9 cellular contexts compared by ENCODE assay signal in genomic region chr6:5302995-5303622, GRCh38. TPM values are rescaled to one million over a fixed set of nuclear protein-coding genes. Genes with fewer than 3 reads are reported as not detected.
DNase-seq lines count a peak whose midpoint lies in the region; ATAC-seq, FAIRE-seq and TF ChIP-seq lines count a peak whose summit lies in the region.
"Had no signal": no experiment of that assay in that cellular context is flagged by ENCODE, and none has a peak within 500 bp of the region (broad histone marks: within the 10 kb centered on the region; RNA-seq: fewer than 3 reads in every experiment).

No MANE protein-coding gene starts in this region.

- H2AFZ ChIP-seq in H1 (ENCODE audit: low read length) (0 out of 2 replicates have a peak overlapping the region, but pooled peaks have one; percentile 36), neural progenitor cell (replicated peaks) (no peak overlapping the region)

- H3F3A ChIP-seq in neural progenitor cell (ENCODE audit: low read depth), result no peaks in the 10 kb centered on the region

- no peak overlapping the region for H2AK5ac ChIP-seq in H1 (ENCODE audit: low read depth, low read length)

- H3K4ac ChIP-seq in H1 (replicated peaks; ENCODE audit: insufficient read length, low read depth, low read length), result no peak overlapping the region

- FAIRE-seq in H1 (lab: Jason Lieb, UNC), result no peak
- FAIRE-seq: TTC549 had no signal

- CTCF ChIA-PET in GM10248 (lab: Yijun Ruan, JAX), result interaction anchor here (0.9 to 7.0 kb wide), 46 partner anchors 8 to 300 kb away, joined by 3 to 122 read pairs (median 4); partner anchors contain the start of gene RPP40
- CTCF ChIA-PET in H1 (lab: Charles Lee; ENCODE audit: partially characterized antibody), result interaction anchor here (0.7 to 10.6 kb wide), 35 partner anchors 8 to 414 kb away, joined by 3 to 126 read pairs (median 5); no protein-coding TSS in a partner anchor

- no peaks in the 10 kb centered on the region for H3K27me3 Mint-ChIP-seq in neural progenitor cell (ENCODE audit: insufficient read depth, low read depth)

- no peak overlapping the region for H2BK20ac ChIP-seq in H1 (ENCODE audit: low read length)

- H3K27me3 ChIP-seq in H1 (replicated peaks in 1 of 4; ENCODE audit: control insufficient read depth in 3 of 4, extremely low read depth in 1 of 4, insufficient read depth in 3 of 4, low read length in 3 of 4), result no peaks in the 10 kb centered on the region
- no peaks in the 10 kb centered on the region for H3K27me3 ChIP-seq in neural progenitor cell

- H3K4me3 Mint-ChIP-seq in neural progenitor cell, result no peak overlapping the region

- no peaks in the 10 kb centered on the region for H3K36me3 ChIP-seq in H1 (ENCODE audit: control insufficient read depth in 2 of 4, insufficient read depth in 4 of 4, low read length in 3 of 4)
- no peaks in the 10 kb centered on the region for H3K36me3 ChIP-seq in neural progenitor cell

- H3K27ac ChIP-seq in H1 (ENCODE audit: low read depth, low read length) (no peak overlapping the region), neural progenitor cell (no peak overlapping the region)

- no peak overlapping the region for H2BK15ac ChIP-seq in H1 (ENCODE audit: low read length)

- peak; percentile 81 for TF ChIP-seq CTCF in GM10248 (IDR thresholded peaks at IDR 0.05; ENCODE audit: control extremely low read depth, extremely low read depth, low read depth, missing control alignments)
- peak; percentile 86 for TF ChIP-seq CTCF in LNCaP clone FGC (IDR thresholded peaks at IDR 0.05; ENCODE audit: control insufficient read depth, extremely low read depth, insufficient read depth)
- TF ChIP-seq CTCF in H1 (IDR thresholded peaks at IDR 0.05; ENCODE audit: control extremely low read depth in 1 of 3, insufficient read depth in 1 of 3, low read depth in 1 of 3, low read length in 3 of 3), result peak; percentile 72 to 97 (median 93)
- peak; percentile 55 for TF ChIP-seq CTCF in neural progenitor cell (IDR thresholded peaks at IDR 0.05)

- POLR2A ChIA-PET in GM10248 (lab: Yijun Ruan, JAX) (no interaction called here), H1 (lab: Charles Lee; ENCODE audit: partially characterized antibody) (interaction anchor here (0.9 to 1.3 kb wide), 3 partner anchors 16 to 43 kb away, joined by 3 read pairs; no protein-coding TSS in a partner anchor)

- H3K14ac ChIP-seq in H1 (ENCODE audit: insufficient read length), result no peak overlapping the region

- ATAC-seq in GM21723 (IDR thresholded peaks at IDR 0.05; ENCODE audit: unreplicated experiment), result peak; percentile 84

- no peak overlapping the region for H3K27ac Mint-ChIP-seq in neural progenitor cell

- peaks cover 9% of the 10 kb centered on the region for H3K4me1 Mint-ChIP-seq in neural progenitor cell

- H3K9ac ChIP-seq in H1 (replicated peaks in 1 of 4; ENCODE audit: extremely low read depth in 1 of 4, low read depth in 3 of 4, low read length in 3 of 4) (no peak overlapping the region), neural progenitor cell (no peak overlapping the region)

- DNase-seq in GM10248 (ENCODE audit: extremely low spot score) (peak; percentile 77), LNCaP clone FGC (ENCODE audit: low read depth) (peak; percentile 60), H1 (ENCODE audit: low read depth in 1 of 2, low spot score in 2 of 2) (peak in 1 of 2 experiments; percentile 68), neural progenitor cell (ENCODE audit: low spot score) (peak; percentile 53), NCI-H1930 (lab: John Stamatoyannopoulos, UW) (no peak), NCI-H1105 (lab: John Stamatoyannopoulos, UW) (no peak)
- peak; percentile 63 for DNase-seq in activated CD4-positive, alpha-beta T cell treated with anti-CD3 and anti-CD28 coated beads, Interleukin-2, amount 50 U/mL, for 1 hour

- H3K79me2 ChIP-seq in H1 (ENCODE audit: control insufficient read depth in 1 of 2, insufficient read depth in 2 of 2, low read length in 2 of 2), result peaks cover 0 to 4% of the 10 kb centered on the region in 2 experiments; a peak in 1 of 4 replicates
- H3K79me2 ChIP-seq in neural progenitor cell (ENCODE audit: low read depth), result no peaks in the 10 kb centered on the region

- H3K79me1 ChIP-seq in H1 (ENCODE audit: low read depth, low read length), result no peaks in the 10 kb centered on the region

- H4K20me1 ChIP-seq in H1 (replicated peaks in 1 of 2; ENCODE audit: control insufficient read depth in 1 of 2, insufficient read depth in 2 of 2, low read length in 2 of 2) (peaks cover 0 to 2% of the 10 kb centered on the region in 2 experiments), neural progenitor cell (ENCODE audit: low read depth) (peaks cover 14% of the 10 kb centered on the region)

- no peaks in the 10 kb centered on the region for H3K9me3 Mint-ChIP-seq in neural progenitor cell

- no peak overlapping the region for H2BK120ac ChIP-seq in H1 (replicated peaks; ENCODE audit: low read depth, low read length)

- WGBS in H1 (ENCODE audit: extremely low coverage in 1 of 2, insufficient coverage in 1 of 2, insufficient read length in 1 of 2, insufficient replicate concordance in 2 of 2, low coverage in 1 of 2, low lambda C conversion rate in 2 of 2, missing lambda C conversion rate in 1 of 2), 2 experiments, result 29% methylated on average over 10 of the region's 10 CpGs; no CpG with 5 or more reads in 1 of the 2 experiments

- no peak overlapping the region for H3K56ac ChIP-seq in H1 (replicated peaks; ENCODE audit: insufficient read length, low read depth, low read length)

- no peak overlapping the region for H3K18ac ChIP-seq in H1 (ENCODE audit: extremely low read depth, low read length)

- H3K23ac ChIP-seq in H1 (ENCODE audit: insufficient read length), result no peak overlapping the region

- H2BK5ac ChIP-seq in H1 (ENCODE audit: low read depth, low read length), result no peak overlapping the region

- H3K4me1 ChIP-seq in H1 (replicated peaks in 1 of 4; ENCODE audit: control insufficient read depth in 3 of 4, insufficient read depth in 4 of 4, low read length in 3 of 4) (no peaks in the 10 kb centered on the region; a peak in 1 of 7 replicates), neural progenitor cell (no peaks in the 10 kb centered on the region)

- no peaks in the 10 kb centered on the region for H3K9me3 ChIP-seq in H1 (ENCODE audit: insufficient read depth in 2 of 2, low read depth in 1 of 2, low read length in 1 of 2)
- H3K9me3 ChIP-seq in neural progenitor cell (ENCODE audit: low read depth), result no peaks in the 10 kb centered on the region

- no peaks in the 10 kb centered on the region for H3K23me2 ChIP-seq in H1 (ENCODE audit: low read depth, low read length)

- TF ChIP-seq EP300 in H1 (IDR thresholded peaks at IDR 0.05; ENCODE audit: borderline replicate concordance in 1 of 2, low read depth in 2 of 2, low read length in 2 of 2), result no peak

- H2BK12ac ChIP-seq in H1 (ENCODE audit: low read depth, low read length), result no peak overlapping the region

- no peak overlapping the region for H4K8ac ChIP-seq in H1 (ENCODE audit: extremely low read depth, insufficient read depth, low read length)

- H3K4me3 ChIP-seq in LNCaP clone FGC (ENCODE audit: low read depth, low read length) (no peak overlapping the region; the same call in 1 of the 2 replicates), H1 (ENCODE audit: extremely low read depth in 1 of 4, insufficient read depth in 2 of 4, low read depth in 3 of 4, low read length in 4 of 4) (no peak overlapping the region), neural progenitor cell (no peak overlapping the region)

- no peak overlapping the region for H3K4me2 ChIP-seq in H1 (ENCODE audit: insufficient read depth in 1 of 2, low read depth in 2 of 2, low read length in 2 of 2)
- no peak overlapping the region for H3K4me2 ChIP-seq in neural progenitor cell

- TF ChIP-seq POLR2A in H1 (IDR thresholded peaks at IDR 0.05; ENCODE audit: control extremely low read depth in 1 of 2, low read depth in 2 of 2, low read length in 2 of 2), result no peak

- no peak overlapping the region for H4K5ac ChIP-seq in H1 (ENCODE audit: insufficient read length, low read depth, low read length)

- no peak overlapping the region for H4K91ac ChIP-seq in H1 (replicated peaks; ENCODE audit: insufficient read length, low read length)

- peak; percentile 69 to 74 for TF ChIP-seq RAD21 in H1 (IDR thresholded peaks at IDR 0.05 in 1 of 2, conservative IDR thresholded peaks at IDR 0.05 in 1 of 2; ENCODE audit: low read depth in 2 of 2, low read length in 2 of 2)

- peaks cover 5% of the 10 kb centered on the region for H3K36me3 Mint-ChIP-seq in neural progenitor cell

TF ChIP-seq in H1, 55 proteins besides CTCF, POLR2A, EP300 and RAD21 (continues in another document):
- TF ChIP-seq CBX8 (IDR thresholded peaks at IDR 0.05; ENCODE audit: borderline replicate concordance, low read depth, low read length) (no peak), USF2 (IDR thresholded peaks at IDR 0.05; ENCODE audit: low read length) (peak; percentile 55; the same call in 1 of the 2 replicates)

RNA-seq across cellular contexts. Expression of gene FARS2, which starts 41.8 kb away (rescaled TPM):
- total RNA-seq in H1 (2021; fragmentation: NEBNext Ultra II Directional; extraction: Animal tissue kit (Norgen Biotek cat#: 25700)), result 14.0 and 14.4 TPM in 2 replicates
- 11.7 and 13.3 TPM in 2 replicates for polyA plus RNA-seq in H1 (2011; rRNA removed)
- 14.4 TPM for polyA plus RNA-seq in H1 (2011; cell fraction: cytosol; rRNA removed)
- polyA plus RNA-seq in H1 (2011; cell fraction: nucleus; rRNA removed), result 14.6 TPM
- 10.3 to 15.7 TPM (median 12.9 TPM) in 4 replicates for polyA plus RNA-seq in H1 (2012, experiment 1 of 2)
- polyA plus RNA-seq in H1 (2012, experiment 2 of 2), result 16.1 TPM
- 6.4 TPM for polyA plus RNA-seq in H1 (2013, experiment 1 of 2)
- polyA plus RNA-seq in H1 (2013, experiment 2 of 2), result 7.1 TPM
- 40.9 and 42.5 TPM in 2 replicates for polyA minus RNA-seq in H1 (2011; rRNA and poly(A)+ RNA removed)
- 8.9 TPM for polyA minus RNA-seq in H1 (2011; cell fraction: cytosol; rRNA and poly(A)+ RNA removed)
- polyA minus RNA-seq in H1 (2011; cell fraction: nucleus; rRNA and poly(A)+ RNA removed), result 51.6 TPM
- total RNA-seq in neural progenitor cell (ENCODE audit: low replicate concordance), result 9.9 and 10.8 TPM in 2 replicates

RNA-seq across cellular contexts. Expression of gene LYRM4, which starts 42.4 kb away (rescaled TPM):
- total RNA-seq in H1 (2021; fragmentation: NEBNext Ultra II Directional; extraction: Animal tissue kit (Norgen Biotek cat#: 25700)), result 61.3 and 62.8 TPM in 2 replicates
- polyA plus RNA-seq in H1 (2011; rRNA removed), result 49.2 and 56.6 TPM in 2 replicates
- 50.9 TPM for polyA plus RNA-seq in H1 (2011; cell fraction: cytosol; rRNA removed)
- polyA plus RNA-seq in H1 (2011; cell fraction: nucleus; rRNA removed), result 34.2 TPM
- polyA plus RNA-seq in H1 (2012, experiment 1 of 2), result 51.0 to 69.7 TPM (median 53.0 TPM) in 4 replicates
- polyA plus RNA-seq in H1 (2012, experiment 2 of 2), result 48.4 TPM
- polyA plus RNA-seq in H1 (2013, experiment 1 of 2), result 34.7 TPM
- 36.1 TPM for polyA plus RNA-seq in H1 (2013, experiment 2 of 2)
- polyA minus RNA-seq in H1 (2011; rRNA and poly(A)+ RNA removed), result 46.9 and 49.6 TPM in 2 replicates
- 24.0 TPM for polyA minus RNA-seq in H1 (2011; cell fraction: cytosol; rRNA and poly(A)+ RNA removed)
- 17.9 TPM for polyA minus RNA-seq in H1 (2011; cell fraction: nucleus; rRNA and poly(A)+ RNA removed)
- total RNA-seq in neural progenitor cell (ENCODE audit: low replicate concordance), result 23.9 and 38.0 TPM in 2 replicates

Comparison
In these comparisons a context has a peak if more than half of its experiments do, and no peak if none do; other contexts are left out.
1. DNase-seq: peak in GM10248 (single experiment), LNCaP clone FGC (single experiment), activated CD4-positive, alpha-beta T cell treated with anti-CD3 and anti-CD28 coated beads, Interleukin-2, amount 50 U/mL, for 1 hour (single experiment) and neural progenitor cell (single experiment); none in NCI-H1930 (0 of 2) and NCI-H1105 (single experiment).
2. Peak in every context shown above with its lines, with median percentiles within 50 percentile points of each other: CTCF ChIP-seq.